In genomic region chr5:61139094-61139873, GRCh38 we compare ENCODE assay signal across 13 cellular contexts. TPM values are rescaled to one million over a fixed set of nuclear protein-coding genes. Genes with fewer than 3 reads are reported as not detected.
DNase-seq lines count a peak whose midpoint lies in the region; ATAC-seq, FAIRE-seq and TF ChIP-seq lines count a peak whose summit lies in the region.
"Had no signal": no experiment of that assay in that cellular context is flagged by ENCODE, and none has a peak within 500 bp of the region (broad histone marks: within the 10 kb centered on the region; RNA-seq: fewer than 3 reads in every experiment).

No MANE protein-coding gene starts in this region.

- POLR2A ChIA-PET in A673 (lab: Charles Lee; ENCODE audit: low non-redundant PET), result no interaction called here
- POLR2A ChIA-PET in CD8-positive, alpha-beta memory T cell (lab: Charles Lee), result no interaction called here

- H3K9me3 Mint-ChIP-seq in CD8-positive, alpha-beta memory T cell, result no peaks in the 10 kb centered on the region
- H3K9me3 Mint-ChIP-seq: activated B cell treated with CpG ODN at 0.5 μM for 24 hours; activated naive CD8-positive, alpha-beta T cell treated with anti-CD3 and anti-CD28 coated beads, Interleukin-2, amount 10 ng/mL, durations not matched to agents 7 days and 5 days; CD8-positive, alpha-beta T cell had no signal

- no peak overlapping the region for H2AFZ ChIP-seq in OCI-LY3 (ENCODE audit: low read depth, low read length)

- intact Hi-C loops in A673 (cut with micrococcal nuclease; ENCODE audit: unreplicated experiment), result no loop called here

- TF ChIP-seq CTCF in A673 (conservative IDR thresholded peaks at IDR 0.05; ENCODE audit: low read depth, low read length) (peak; percentile 48; the same call in 1 of the 2 replicates), OCI-LY3 (IDR thresholded peaks at IDR 0.05; ENCODE audit: low read depth, low read length) (peak; percentile 40)

- BruUV-seq in A673 (replicated peaks; lab: Mats Ljungman, UMichigan), result no TSS peak

- TF ChIP-seq POLR2A in GM12891 (IDR thresholded peaks at IDR 0.05; ENCODE audit: low read depth, low read length), result no peak

- H3K4me3 ChIP-seq in A673 (ENCODE audit: low read depth, low read length, poor library complexity, severe bottlenecking) (no peak overlapping the region), OCI-LY3 (ENCODE audit: low read length) (no peak overlapping the region)
- no peak overlapping the region for H3K4me3 ChIP-seq in CD8-positive, alpha-beta memory T cell (ENCODE audit: low read length)
- H3K4me3 ChIP-seq: lung had no signal

- CTCF ChIA-PET in A673 (lab: Charles Lee), result no interaction called here
- CTCF ChIA-PET in CD8-positive, alpha-beta memory T cell (lab: Charles Lee), result no interaction called here

- H3K4me3 Mint-ChIP-seq in CD8-positive, alpha-beta memory T cell, result no peak overlapping the region
- H3K4me3 Mint-ChIP-seq: activated B cell treated with CpG ODN at 0.5 μM for 24 hours; activated naive CD8-positive, alpha-beta T cell treated with anti-CD3 and anti-CD28 coated beads, Interleukin-2, amount 10 ng/mL, durations not matched to agents 7 days and 5 days; CD8-positive, alpha-beta T cell had no signal

- no peaks in the 10 kb centered on the region for H3K27me3 Mint-ChIP-seq in CD8-positive, alpha-beta memory T cell
- H3K27me3 Mint-ChIP-seq: activated B cell treated with CpG ODN at 0.5 μM for 24 hours; activated naive CD8-positive, alpha-beta T cell treated with anti-CD3 and anti-CD28 coated beads, Interleukin-2, amount 10 ng/mL, durations not matched to agents 7 days and 5 days had no signal

- H3K4me1 Mint-ChIP-seq in CD8-positive, alpha-beta memory T cell, result no peaks in the 10 kb centered on the region
- H3K4me1 Mint-ChIP-seq: activated B cell treated with CpG ODN at 0.5 μM for 24 hours; activated naive CD8-positive, alpha-beta T cell treated with anti-CD3 and anti-CD28 coated beads, Interleukin-2, amount 10 ng/mL, durations not matched to agents 7 days and 5 days had no signal

- H3K27ac Mint-ChIP-seq in CD8-positive, alpha-beta memory T cell, result no peak overlapping the region
- H3K27ac Mint-ChIP-seq: activated B cell treated with CpG ODN at 0.5 μM for 24 hours; activated naive CD8-positive, alpha-beta T cell treated with anti-CD3 and anti-CD28 coated beads, Interleukin-2, amount 10 ng/mL, durations not matched to agents 7 days and 5 days; CD8-positive, alpha-beta T cell had no signal

- H3K79me2 ChIP-seq in OCI-LY3 (ENCODE audit: low read length), result no peaks in the 10 kb centered on the region

- DNase-seq in A673 (ENCODE audit: low spot score) (peak; percentile 19), GM12891 (ENCODE audit: insufficient read length, low spot score) (no peak), ureter (ENCODE audit: low spot score) (no peak)
- DNase-seq in CD8-positive, alpha-beta memory T cell, result no peak
- DNase-seq: activated B cell treated with CpG ODN at 0.5 μM for 24 hours; activated naive CD8-positive, alpha-beta T cell treated with anti-CD3 and anti-CD28 coated beads, Interleukin-2, amount 10 ng/mL, durations not matched to agents 7 days and 5 days; CD8-positive, alpha-beta T cell; retina had no signal

- H4K20me1 ChIP-seq in OCI-LY3 (ENCODE audit: insufficient read depth, low read length), result no peaks in the 10 kb centered on the region

- H3K36me3 ChIP-seq in A673 (ENCODE audit: insufficient read depth, low read length, poor library complexity, severe bottlenecking) (no peaks in the 10 kb centered on the region), OCI-LY3 (replicated peaks; ENCODE audit: low read depth, low read length) (no peaks in the 10 kb centered on the region)
- no peaks in the 10 kb centered on the region for H3K36me3 ChIP-seq in CD8-positive, alpha-beta memory T cell (ENCODE audit: insufficient read depth, low read length)

- H3K27me3 ChIP-seq in A673 (replicated peaks; ENCODE audit: insufficient read depth, low read depth, low read length, poor library complexity) (no peaks in the 10 kb centered on the region), OCI-LY3 (ENCODE audit: low read depth, low read length) (no peaks in the 10 kb centered on the region)
- no peaks in the 10 kb centered on the region for H3K27me3 ChIP-seq in CD8-positive, alpha-beta memory T cell (ENCODE audit: insufficient read depth, low read length, poor library complexity, severe bottlenecking)

- H3K9me3 ChIP-seq in A673 (ENCODE audit: low read depth, low read length, poor library complexity, severe bottlenecking) (no peaks in the 10 kb centered on the region), OCI-LY3 (ENCODE audit: insufficient read depth, low read length) (no peaks in the 10 kb centered on the region)
- H3K9me3 ChIP-seq in CD8-positive, alpha-beta memory T cell (ENCODE audit: low read length), result no peaks in the 10 kb centered on the region

- ATAC-seq in esophagus mucosa (peak; percentile 72), GM19324 (IDR thresholded peaks at IDR 0.05; ENCODE audit: low FRiP score, unreplicated experiment) (no peak), GM18519 (IDR thresholded peaks at IDR 0.05; ENCODE audit: low FRiP score, unreplicated experiment) (no peak)
- ATAC-seq: CD8-positive, alpha-beta T cell had no signal

- no peak overlapping the region for H3K4me2 ChIP-seq in OCI-LY3 (ENCODE audit: low read length)

- peaks cover 3% of the 10 kb centered on the region for H3K4me1 ChIP-seq in A673 (ENCODE audit: insufficient read depth, low read length, poor library complexity, severe bottlenecking)
- no peaks in the 10 kb centered on the region for H3K4me1 ChIP-seq in OCI-LY3 (ENCODE audit: low read length)
- H3K4me1 ChIP-seq in CD8-positive, alpha-beta memory T cell (ENCODE audit: insufficient read depth, low read length), result no peaks in the 10 kb centered on the region

- FAIRE-seq in GM12891 (lab: Jason Lieb, UNC), result peak; percentile 62

- no peaks in the 10 kb centered on the region for H3K36me3 Mint-ChIP-seq in CD8-positive, alpha-beta memory T cell
- H3K36me3 Mint-ChIP-seq: CD8-positive, alpha-beta T cell had no signal

- H3K9ac ChIP-seq in OCI-LY3 (ENCODE audit: low read length), result no peak overlapping the region

- no peak overlapping the region for H3K27ac ChIP-seq in A673 (ENCODE audit: low read depth, low read length, poor library complexity, severe bottlenecking)
- H3K27ac ChIP-seq in OCI-LY3 (ENCODE audit: low read length), result no peak overlapping the region
- no peak overlapping the region for H3K27ac ChIP-seq in CD8-positive, alpha-beta memory T cell (ENCODE audit: low read depth, low read length)

TF ChIP-seq in GM12891, 5 proteins besides CTCF, POLR2A, EP300 and RAD21:
- TF ChIP-seq POU2F2 (IDR thresholded peaks at IDR 0.05; ENCODE audit: low read depth, low read length) (no peak), POLR2AphosphoS5 (IDR thresholded peaks at IDR 0.05; ENCODE audit: low read depth, low read length) (no peak), SPI1 (IDR thresholded peaks at IDR 0.05; ENCODE audit: low read depth, low read length) (no peak), TAF1 (IDR thresholded peaks at IDR 0.05; ENCODE audit: low read depth, low read length) (no peak), PAX5 (IDR thresholded peaks at IDR 0.05; ENCODE audit: insufficient read depth, low read length, severe bottlenecking) (no peak)

RNA-seq across cellular contexts. Expression of gene SMIM15, which starts 23.0 kb away (rescaled TPM):
- 78.7 and 93.5 TPM in 2 replicates for total RNA-seq in A673 (2021)
- polyA plus RNA-seq in GM12891 (2012; ENCODE audit: low read depth, missing spikeins), result 40.3 TPM
- 54.7 TPM for total RNA-seq in esophagus mucosa
- 68.9 TPM for total RNA-seq in ureter
- total RNA-seq in CD8-positive, alpha-beta memory T cell, result 10 to 100 TPM; 88.7 to 91.6 TPM
- 44.4 TPM for polyA plus RNA-seq in CD8-positive, alpha-beta memory T cell
